In the genomic region with DNA sequence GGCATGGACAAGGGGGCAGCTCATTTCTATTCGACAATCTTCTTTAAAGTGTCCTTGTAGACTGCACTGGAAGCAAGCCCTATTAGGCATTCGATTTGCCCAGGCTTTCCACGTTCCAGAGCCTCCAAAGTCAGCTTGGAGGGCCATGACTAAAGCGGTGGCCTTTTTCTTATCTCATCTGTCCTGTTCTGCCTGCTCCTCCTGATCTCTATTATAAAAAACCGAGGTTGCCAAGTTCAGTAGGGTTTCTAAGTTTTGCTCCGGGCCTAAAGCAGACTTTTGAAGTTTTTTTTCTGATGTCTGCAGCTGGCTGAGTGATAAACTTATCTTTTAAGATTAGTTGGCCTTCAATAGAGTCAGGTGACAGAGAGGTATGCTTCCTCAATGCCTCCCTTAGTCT, we compare ENCODE assay signal across 1 cellular context. TPM values are rescaled to one million over a fixed set of nuclear protein-coding genes. Genes with fewer than 3 reads are reported as not detected.
"Had no signal": no experiment of that assay in that cellular context is flagged by ENCODE, and none has a peak within 500 bp of the region (broad histone marks: within the 10 kb centered on the region; RNA-seq: fewer than 3 reads in every experiment).

No MANE protein-coding gene starts in this region.

RNA-seq across cellular contexts. Expression of gene CSF1, which starts 54.7 kb away (rescaled TPM):
- total RNA-seq: OCI-LY7 had no signal
